ENCODE assay signal across 23 cellular contexts in genomic region chrX:69055193-69055592, GRCh38.
"Had no signal": no experiment of that assay in that cellular context is flagged by ENCODE, and none has a peak within 500 bp of the region (broad histone marks: within the 10 kb centered on the region; RNA-seq: fewer than 3 reads in every experiment).

No MANE protein-coding gene starts in this region.

- H3K4me3 ChIP-seq: gastrocnemius medialis, neural progenitor cell, ovary, psoas muscle, skin epidermis, spleen, thoracic aorta, tibial nerve, upper lobe of left lung, vagina had no signal

- H3K27ac ChIP-seq: gastrocnemius medialis, neural progenitor cell, ovary, psoas muscle, skin epidermis, spleen, thoracic aorta, tibial nerve, upper lobe of left lung, vagina had no signal

- ATAC-seq: effector memory CD8-positive, alpha-beta T cell; gastrocnemius medialis; left lobe of liver; naive thymus-derived CD4-positive, alpha-beta T cell; psoas muscle; right cardiac atrium; stimulated activated naive B cell treated with anti-CD40 and anti-IgM and Interleukin-4, amounts not matched to agents 10 μg/mL and 1 μg/mL and 100 μg/mL, for 72 hours had no signal

- H3K36me3 Mint-ChIP-seq: naive thymus-derived CD4-positive, alpha-beta T cell; neural progenitor cell; stimulated activated naive B cell treated with anti-CD40 and anti-IgM and Interleukin-4, amounts not matched to agents 10 μg/mL and 1 μg/mL and 100 μg/mL, for 72 hours had no signal

- H3K27me3 ChIP-seq: neural progenitor cell, ovary, tibial nerve, upper lobe of left lung, vagina had no signal

- H3K4me3 Mint-ChIP-seq: effector memory CD8-positive, alpha-beta T cell; naive thymus-derived CD4-positive, alpha-beta T cell; nephron; neural progenitor cell; stimulated activated naive B cell treated with anti-CD40 and anti-IgM and Interleukin-4, amounts not matched to agents 10 μg/mL and 1 μg/mL and 100 μg/mL, for 72 hours; stimulated activated naive CD8-positive, alpha-beta T cell treated with anti-CD3 and anti-CD28 coated beads, Interleukin-15, Interleukin-2, amounts not matched to agents 100 ng/mL and 50 ng/mL, for 24 hours had no signal

- H2AFZ ChIP-seq: neural progenitor cell had no signal

- H3K9me3 ChIP-seq: gastrocnemius medialis, ovary, psoas muscle, thoracic aorta, tibial nerve, upper lobe of left lung, vagina had no signal

- DNase-seq: cortex of kidney; effector memory CD8-positive, alpha-beta T cell; foreskin fibroblast; gastrocnemius medialis; kidney; mesendoderm; midbrain; naive thymus-derived CD4-positive, alpha-beta T cell; ovary; psoas muscle; right cardiac atrium; spleen; stimulated activated CD4-positive, alpha-beta T cell treated with anti-CD3 and anti-CD28 coated beads, Interleukin-2, amount 100 ng/mL, for 48 hours; stimulated activated naive B cell treated with anti-CD40 and anti-IgM and Interleukin-4, amounts not matched to agents 10 μg/mL and 1 μg/mL and 100 μg/mL, for 72 hours; upper lobe of left lung had no signal

- H3K4me2 ChIP-seq: neural progenitor cell had no signal

- H3K27me3 Mint-ChIP-seq: effector memory CD8-positive, alpha-beta T cell; naive thymus-derived CD4-positive, alpha-beta T cell; stimulated activated naive B cell treated with anti-CD40 and anti-IgM and Interleukin-4, amounts not matched to agents 10 μg/mL and 1 μg/mL and 100 μg/mL, for 72 hours; stimulated activated naive CD8-positive, alpha-beta T cell treated with anti-CD3 and anti-CD28 coated beads, Interleukin-15, Interleukin-2, amounts not matched to agents 100 ng/mL and 50 ng/mL, for 24 hours had no signal

- H3K27ac Mint-ChIP-seq: effector memory CD8-positive, alpha-beta T cell; naive thymus-derived CD4-positive, alpha-beta T cell; nephron; neural progenitor cell; stimulated activated naive B cell treated with anti-CD40 and anti-IgM and Interleukin-4, amounts not matched to agents 10 μg/mL and 1 μg/mL and 100 μg/mL, for 72 hours; stimulated activated naive CD8-positive, alpha-beta T cell treated with anti-CD3 and anti-CD28 coated beads, Interleukin-15, Interleukin-2, amounts not matched to agents 100 ng/mL and 50 ng/mL, for 24 hours had no signal

- H3K36me3 ChIP-seq: gastrocnemius medialis, neural progenitor cell, ovary, spleen, thoracic aorta, tibial nerve, upper lobe of left lung, vagina had no signal

- H3K9ac ChIP-seq: neural progenitor cell had no signal

- H3K9me3 Mint-ChIP-seq: effector memory CD8-positive, alpha-beta T cell; naive thymus-derived CD4-positive, alpha-beta T cell; stimulated activated naive B cell treated with anti-CD40 and anti-IgM and Interleukin-4, amounts not matched to agents 10 μg/mL and 1 μg/mL and 100 μg/mL, for 72 hours; stimulated activated naive CD8-positive, alpha-beta T cell treated with anti-CD3 and anti-CD28 coated beads, Interleukin-15, Interleukin-2, amounts not matched to agents 100 ng/mL and 50 ng/mL, for 24 hours had no signal

- H3K4me1 ChIP-seq: gastrocnemius medialis, psoas muscle, spleen, tibial nerve, upper lobe of left lung, vagina had no signal

- H3K4me1 Mint-ChIP-seq: naive thymus-derived CD4-positive, alpha-beta T cell; stimulated activated naive B cell treated with anti-CD40 and anti-IgM and Interleukin-4, amounts not matched to agents 10 μg/mL and 1 μg/mL and 100 μg/mL, for 72 hours had no signal
